Comparison of ENCODE assay signal across 1 cellular context in genomic region chr5:14443665-14444064, GRCh38.
TF ChIP-seq lines count a peak whose summit lies in the region.

No MANE protein-coding gene starts in this region.

TF ChIP-seq in IMR-90, 13 proteins besides CTCF, POLR2A, EP300 and RAD21 (continued from another document):
- TF ChIP-seq MAZ (IDR thresholded peaks at IDR 0.05; ENCODE audit: borderline replicate concordance, low read depth, low read length) = no peak
